1 cellular context compared by ENCODE assay signal in genomic region chr16:52408197-52408845, GRCh38.
A peak's percentile ranks its signal among the peaks of the same experiment; 100 is the strongest.
TF ChIP-seq lines count a peak whose summit lies in the region.

No MANE protein-coding gene starts in this region.

TF ChIP-seq in HepG2, 621 proteins besides CTCF, POLR2A, EP300 and RAD21 (continued from another document and continues in another):
- TF ChIP-seq ZNF646 (CRISPR knock-in tag; IDR thresholded peaks at IDR 0.05) (peak; percentile 100), ZNF276 (CRISPR knock-in tag; IDR thresholded peaks at IDR 0.05; ENCODE audit: low read depth) (no peak), CSRNP2 (CRISPR knock-in tag; conservative IDR thresholded peaks at IDR 0.05; ENCODE audit: low read depth) (no peak), ZNF83 (CRISPR knock-in tag; IDR thresholded peaks at IDR 0.05; ENCODE audit: borderline replicate concordance) (no peak), ZNF879 (CRISPR knock-in tag; IDR thresholded peaks at IDR 0.05) (no peak), ZNF710 (CRISPR knock-in tag; IDR thresholded peaks at IDR 0.05; ENCODE audit: borderline replicate concordance) (peak; percentile 43; the same call in 1 of the 2 replicates), ZNF768 (CRISPR knock-in tag; IDR thresholded peaks at IDR 0.05) (no peak), ZKSCAN1 (IDR thresholded peaks at IDR 0.05; ENCODE audit: low read length) (no peak), BCL6 (CRISPR knock-in tag; IDR thresholded peaks at IDR 0.05) (peak; percentile 84), ZNF292 (CRISPR knock-in tag; IDR thresholded peaks at IDR 0.05; ENCODE audit: borderline replicate concordance, low read depth) (peak; percentile 73; the same call in 1 of the 2 replicates), PAWR (CRISPR knock-in tag; IDR thresholded peaks at IDR 0.05; ENCODE audit: borderline replicate concordance) (no peak), CBFB (CRISPR knock-in tag; IDR thresholded peaks at IDR 0.05) (0 out of 2 replicates have a peak, but pooled peaks have one; percentile 31), BORCS8-MEF2B (CRISPR knock-in tag; IDR thresholded peaks at IDR 0.05) (no peak), ZNF746 (CRISPR knock-in tag; IDR thresholded peaks at IDR 0.05) (peak; percentile 67; the same call in 1 of the 2 replicates), LRRFIP1 (CRISPR knock-in tag; conservative IDR thresholded peaks at IDR 0.05) (no peak), MAFK (conservative IDR thresholded peaks at IDR 0.05 in 1 of 2, IDR thresholded peaks at IDR 0.05 in 1 of 2; ENCODE audit: low read length in 2 of 2) (no peak), PAXIP1 (CRISPR knock-in tag; conservative IDR thresholded peaks at IDR 0.05) (peak; percentile 95), ZNF230 (CRISPR knock-in tag; IDR thresholded peaks at IDR 0.05) (peak; percentile 63; the same call in 1 of the 2 replicates), TEF (CRISPR knock-in tag; IDR thresholded peaks at IDR 0.05) (no peak), ZNF383 (CRISPR knock-in tag; IDR thresholded peaks at IDR 0.05; ENCODE audit: borderline replicate concordance) (no peak), NR1H2 (CRISPR knock-in tag; IDR thresholded peaks at IDR 0.05; ENCODE audit: borderline replicate concordance, low read depth) (no peak), RERE (CRISPR knock-in tag; IDR thresholded peaks at IDR 0.05; ENCODE audit: low read depth) (peak; percentile 89)
